8 cellular contexts compared by ENCODE assay signal in the genomic region with DNA sequence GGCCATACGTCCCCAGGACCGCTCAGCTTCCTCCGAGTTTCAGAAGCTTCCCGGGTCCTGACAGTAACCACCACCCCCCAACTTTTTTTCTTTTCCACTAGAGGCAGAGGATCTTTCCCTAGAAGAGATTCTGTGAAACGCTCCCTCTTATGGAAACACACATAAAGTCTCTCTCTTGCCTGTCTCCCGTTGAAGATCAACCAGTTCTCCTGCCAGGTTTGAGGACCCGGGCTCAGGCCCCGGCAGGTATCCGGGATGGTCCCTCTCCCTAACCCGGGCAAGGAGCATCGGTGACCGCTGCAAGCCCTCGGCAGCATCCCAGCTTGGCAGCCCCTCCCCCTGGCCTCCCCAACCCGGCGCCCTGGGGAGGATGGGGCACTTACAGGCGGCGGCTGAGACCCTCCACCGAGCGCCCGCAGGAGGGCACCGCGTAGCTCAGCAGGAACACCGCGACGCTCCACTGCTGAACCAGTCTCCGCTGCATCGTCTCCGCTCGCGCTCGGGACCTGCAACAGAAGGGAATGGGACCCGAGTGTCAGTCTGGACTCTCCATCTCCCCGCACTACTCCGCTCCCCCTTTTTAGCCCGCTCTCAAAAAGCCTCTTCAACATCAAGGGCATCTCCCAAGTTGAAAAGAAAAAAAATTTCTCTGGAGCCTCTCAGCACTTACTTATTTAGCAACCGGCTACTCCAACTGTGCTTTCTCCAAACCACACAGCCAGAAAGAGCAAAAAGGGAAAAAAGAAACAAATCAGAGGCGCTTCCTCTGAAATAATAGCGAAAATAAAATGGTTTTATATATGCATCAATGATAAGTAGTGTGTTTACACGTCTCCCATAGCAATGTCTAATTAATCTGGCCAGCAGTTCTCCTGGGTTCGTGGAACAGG. TPM values are rescaled to one million over a fixed set of nuclear protein-coding genes. Genes with fewer than 3 reads are reported as not detected.
DNase-seq lines count a peak whose midpoint lies in the region; ATAC-seq and TF ChIP-seq lines count a peak whose summit lies in the region.

No MANE protein-coding gene starts in this region.

- no peaks in the 10 kb centered on the region for H3K36me3 Mint-ChIP-seq in CD8-positive, alpha-beta T cell
- H3K36me3 Mint-ChIP-seq in activated naive CD8-positive, alpha-beta T cell, result no peaks in the 10 kb centered on the region

- CTCF ChIA-PET in CD8-positive, alpha-beta T cell (lab: Charles Lee), result no interaction called here

- H3K27ac ChIP-seq in CD8-positive, alpha-beta T cell (ENCODE audit: low read depth, low read length), result no peak overlapping the region
- no peak overlapping the region for H3K27ac ChIP-seq in HUES64 (ENCODE audit: low read depth, low read length)
- H3K27ac ChIP-seq in hepatocyte, result no peak overlapping the region

- H3K9ac ChIP-seq in HUES64 (ENCODE audit: low read depth, low read length), result no peak overlapping the region

- peak overlapping the region; percentile 49 for H3K4me3 ChIP-seq in CD8-positive, alpha-beta T cell (ENCODE audit: low read depth, low read length)
- peak overlapping the region; percentile 58 for H3K4me3 ChIP-seq in HUES64 (ENCODE audit: low read length)
- H3K4me3 ChIP-seq in hepatocyte, result peak overlapping the region; percentile 77
- peak overlapping the region; percentile 61 for H3K4me3 ChIP-seq in retinal pigment epithelial cell (ENCODE audit: low read length)

- no peak for DNase-seq in CD8-positive, alpha-beta T cell
- DNase-seq in hepatocyte (ENCODE audit: low spot score) (peak; percentile 30), retinal pigment epithelial cell (ENCODE audit: low read depth) (no peak), NOMO-1 treated with dmso at 0.1 percent for 144 hours (lab: John Stamatoyannopoulos, UW; ENCODE audit: unreplicated experiment) (no peak)

- no peak overlapping the region for H3K27ac Mint-ChIP-seq in CD8-positive, alpha-beta T cell
- H3K27ac Mint-ChIP-seq in activated naive CD8-positive, alpha-beta T cell, result no peak overlapping the region

- H3K27me3 Mint-ChIP-seq in CD8-positive, alpha-beta T cell (ENCODE audit: low read depth), result peaks cover 74% of the 10 kb centered on the region
- peaks cover 53% of the 10 kb centered on the region for H3K27me3 Mint-ChIP-seq in activated naive CD8-positive, alpha-beta T cell

- H3K36me3 ChIP-seq in CD8-positive, alpha-beta T cell (ENCODE audit: insufficient read depth, low read length), result no peaks in the 10 kb centered on the region
- no peaks in the 10 kb centered on the region for H3K36me3 ChIP-seq in HUES64 (ENCODE audit: insufficient read depth, low read length)
- H3K36me3 ChIP-seq in hepatocyte (replicated peaks; ENCODE audit: insufficient read depth, low read depth), result no peaks in the 10 kb centered on the region

- WGBS in HUES64, result 1% methylated on average over 39 of the region's 40 CpGs
- 3% methylated on average over 40 of the region's 40 CpGs for WGBS in hepatocyte (ENCODE audit: low lambda C conversion rate, missing lambda C conversion rate)

- peak overlapping the region; percentile 86 for H3K4me3 Mint-ChIP-seq in CD8-positive, alpha-beta T cell
- peak overlapping the region; percentile 85 for H3K4me3 Mint-ChIP-seq in activated naive CD8-positive, alpha-beta T cell

- no peaks in the 10 kb centered on the region for H3K9me2 ChIP-seq in hepatocyte (replicated peaks; ENCODE audit: insufficient read depth)

- no peaks in the 10 kb centered on the region for H3K79me2 ChIP-seq in hepatocyte

- intact Hi-C loops in CD8-positive, alpha-beta T cell (cut with DNase I, micrococcal nuclease), result no loop called here

- ATAC-seq in CD8-positive, alpha-beta T cell, result no peak
- no peak for ATAC-seq in GM18909 (IDR thresholded peaks at IDR 0.05; ENCODE audit: poor library complexity, unreplicated experiment)
- ATAC-seq in HG03095 (IDR thresholded peaks at IDR 0.05; ENCODE audit: unreplicated experiment), result no peak

- POLR2A ChIA-PET in CD8-positive, alpha-beta T cell (lab: Charles Lee), result no interaction called here

- peaks cover 17% of the 10 kb centered on the region for H3K4me1 ChIP-seq in CD8-positive, alpha-beta T cell (ENCODE audit: insufficient read depth, low read length)
- H3K4me1 ChIP-seq in HUES64 (ENCODE audit: insufficient read depth, low read length), result peaks cover 70% of the 10 kb centered on the region
- H3K4me1 ChIP-seq in hepatocyte (ENCODE audit: insufficient read depth), result peaks cover 23% of the 10 kb centered on the region

- no peaks in the 10 kb centered on the region for H3K9me3 ChIP-seq in CD8-positive, alpha-beta T cell (ENCODE audit: low read length)
- H3K9me3 ChIP-seq in HUES64 (ENCODE audit: insufficient read depth, low read depth, low read length), result no peaks in the 10 kb centered on the region
- H3K9me3 ChIP-seq in hepatocyte (ENCODE audit: low read depth), result no peaks in the 10 kb centered on the region

- no peak for TF ChIP-seq CTCF in CD8-positive, alpha-beta T cell (IDR thresholded peaks at IDR 0.05)
- TF ChIP-seq CTCF in hepatocyte (IDR thresholded peaks at IDR 0.05; ENCODE audit: poor library complexity), result no peak
- no peak for TF ChIP-seq CTCF in retinal pigment epithelial cell (conservative IDR thresholded peaks at IDR 0.05; ENCODE audit: low read depth, low read length)

- peaks cover 31% of the 10 kb centered on the region for H3K27me3 ChIP-seq in CD8-positive, alpha-beta T cell (ENCODE audit: insufficient read depth, low read length)
- H3K27me3 ChIP-seq in HUES64 (ENCODE audit: insufficient read depth, low read length) (peaks cover 90% of the 10 kb centered on the region), hepatocyte (peaks cover 78% of the 10 kb centered on the region)

- peak overlapping the region; percentile 72 for H2AFZ ChIP-seq in hepatocyte

- no peaks in the 10 kb centered on the region for H4K20me1 ChIP-seq in hepatocyte (ENCODE audit: insufficient read depth, poor library complexity, severe bottlenecking)

- H3K4me2 ChIP-seq in hepatocyte, result peak overlapping the region; percentile 97

- no peaks in the 10 kb centered on the region for H3K9me3 Mint-ChIP-seq in CD8-positive, alpha-beta T cell
- H3K9me3 Mint-ChIP-seq in activated naive CD8-positive, alpha-beta T cell (ENCODE audit: low read depth), result no peaks in the 10 kb centered on the region

- peaks cover 25% of the 10 kb centered on the region for H3K4me1 Mint-ChIP-seq in CD8-positive, alpha-beta T cell (ENCODE audit: low read depth)
- H3K4me1 Mint-ChIP-seq in activated naive CD8-positive, alpha-beta T cell (ENCODE audit: low read depth), result peaks cover 28% of the 10 kb centered on the region

RNA-seq across cellular contexts. Expression of gene PTHLH, which starts 3.3 kb away (rescaled TPM):
- not detected for total RNA-seq in CD8-positive, alpha-beta T cell
- polyA plus RNA-seq in HUES64 (2013, experiment 1 of 2), result 0.15 TPM
- 0.38 TPM for polyA plus RNA-seq in HUES64 (2013, experiment 2 of 2)
- total RNA-seq in hepatocyte, result 1.8 and 4.5 TPM in 2 replicates
- 2.7 and 3.1 TPM in 2 replicates for polyA plus RNA-seq in hepatocyte
